19 cellular contexts compared by ENCODE assay signal in the genomic region with DNA sequence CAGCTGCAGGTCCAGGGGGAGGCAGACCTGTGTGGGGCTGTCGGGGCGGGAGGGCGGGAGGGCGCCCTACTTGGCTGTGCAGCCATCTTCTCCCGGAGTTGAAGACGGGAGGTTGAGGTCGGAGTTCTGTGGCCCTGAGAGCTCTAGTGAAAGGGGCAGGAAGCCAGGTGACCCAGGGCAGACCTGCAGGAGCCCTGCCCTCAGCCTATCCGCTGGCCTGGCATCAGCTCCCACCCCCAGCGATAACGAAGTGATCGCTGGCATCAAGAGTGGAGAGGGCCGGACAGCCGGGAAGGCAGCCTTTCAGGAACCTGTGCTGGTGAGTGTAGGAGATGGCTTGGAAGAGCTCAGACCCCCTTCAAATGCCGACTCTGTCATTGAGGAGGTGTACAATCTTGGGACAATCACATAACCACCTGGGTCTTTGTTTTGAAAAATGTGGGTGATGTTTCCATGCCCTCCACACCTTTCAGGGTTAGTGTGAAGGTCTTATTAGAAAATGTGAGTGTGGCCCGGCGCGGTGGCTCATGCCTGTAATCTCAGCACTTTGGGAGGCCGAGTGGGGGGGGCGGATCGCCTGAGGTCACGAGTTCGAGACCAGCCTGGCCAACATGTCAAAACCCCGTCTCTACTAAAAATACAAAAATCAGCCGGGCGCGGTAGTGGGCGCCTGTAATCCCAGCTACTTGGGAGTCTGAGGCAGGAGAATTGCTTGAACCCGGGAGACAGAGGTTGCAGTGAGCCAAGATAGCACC. TPM values are rescaled to one million over a fixed set of nuclear protein-coding genes. Genes with fewer than 3 reads are reported as not detected.
DNase-seq lines count a peak whose midpoint lies in the region; ATAC-seq, FAIRE-seq and TF ChIP-seq lines count a peak whose summit lies in the region.
"Had no signal": no experiment of that assay in that cellular context is flagged by ENCODE, and none has a peak within 500 bp of the region (broad histone marks: within the 10 kb centered on the region; RNA-seq: fewer than 3 reads in every experiment).

No MANE protein-coding gene starts in this region.

- BruUV-seq in mammary epithelial cell (replicated peaks; lab: Mats Ljungman, UMichigan), result no TSS peak

- peaks cover 3 to 11% of the 10 kb centered on the region in 2 donors for H3K27me3 ChIP-seq in right atrium auricular region
- H3K27me3 ChIP-seq in mammary epithelial cell (ENCODE audit: insufficient read depth, low read length), result no peaks in the 10 kb centered on the region

- no peak overlapping the region for H2AFZ ChIP-seq in mammary epithelial cell (ENCODE audit: low read depth, low read length)

- H3K9me3 ChIP-seq in right atrium auricular region (no peaks in the 10 kb centered on the region), mammary epithelial cell (replicated peaks; ENCODE audit: insufficient read depth, low read length) (no peaks in the 10 kb centered on the region), iPS-18c (ENCODE audit: control insufficient read depth, insufficient read depth, low read length) (no peaks in the 10 kb centered on the region)
- H3K9me3 ChIP-seq: adrenal gland, uterus had no signal

- no peaks in the 10 kb centered on the region for H3K36me3 ChIP-seq in right atrium auricular region
- no peaks in the 10 kb centered on the region for H3K36me3 ChIP-seq in mammary epithelial cell (ENCODE audit: insufficient read depth, low read length)
- H3K36me3 ChIP-seq: adrenal gland, uterus had no signal

- no peak for FAIRE-seq in HTR-8/SVneo (lab: Jason Lieb, UNC)
- FAIRE-seq: islet of Langerhans had no signal

- no peak overlapping the region for H3K4me3 Mint-ChIP-seq in mesothelial cell of epicardium
- H3K4me3 Mint-ChIP-seq: CD8-positive, alpha-beta T cell; memory B cell had no signal

- H3K4me1 Mint-ChIP-seq in mesothelial cell of epicardium, result peaks cover 3% of the 10 kb centered on the region
- H3K4me1 Mint-ChIP-seq: nephron; stimulated activated naive CD8-positive, alpha-beta T cell treated with anti-CD3 and anti-CD28 coated beads, Interleukin-15, amount 100 ng/mL, for 72 hours had no signal

- peaks cover 59% of the 10 kb centered on the region for H3K79me2 ChIP-seq in mammary epithelial cell (ENCODE audit: insufficient read depth, low read length)

- H3K36me3 Mint-ChIP-seq in mesothelial cell of epicardium, result no peaks in the 10 kb centered on the region
- H3K36me3 Mint-ChIP-seq: CD8-positive, alpha-beta T cell had no signal

- peaks cover 0 to 8% of the 10 kb centered on the region in 2 donors for H3K4me1 ChIP-seq in right atrium auricular region
- H3K4me1 ChIP-seq in mammary epithelial cell (ENCODE audit: insufficient read depth, low read length), result peaks cover 6% of the 10 kb centered on the region
- H3K4me1 ChIP-seq: adrenal gland, uterus had no signal

- TF ChIP-seq CTCF in right atrium auricular region (IDR thresholded peaks at IDR 0.05) (no peak), mammary epithelial cell (conservative IDR thresholded peaks at IDR 0.05 in 1 of 2, IDR thresholded peaks at IDR 0.05 in 1 of 2; ENCODE audit: extremely low read depth in 1 of 2, insufficient read depth in 1 of 2, low read depth in 1 of 2, low read length in 2 of 2) (no peak), mesothelial cell of epicardium (IDR thresholded peaks at IDR 0.05; ENCODE audit: unreplicated experiment) (no peak)

- peak overlapping the region; percentile 97 for H3K4me2 ChIP-seq in mammary epithelial cell (ENCODE audit: insufficient read depth, low read depth, low read length)

- H3K4me3 ChIP-seq in right atrium auricular region (no peak overlapping the region), mammary epithelial cell (replicated peaks in 1 of 3; ENCODE audit: insufficient read depth in 1 of 3, low read depth in 2 of 3, low read length in 3 of 3) (peak overlapping the region in 2 of 3 experiments; percentile 66 to 82), iPS-18c (ENCODE audit: insufficient read depth, low read depth, low read length) (peak overlapping the region; percentile 55; the same call in 1 of the 2 replicates)
- H3K4me3 ChIP-seq: adrenal gland, uterus had no signal

- intact Hi-C loops in Right ventricle myocardium inferior (cut with DNase I) (no loop called here), mammary epithelial cell (cut with micrococcal nuclease) (loop anchor here (1.0 kb wide), 2 partner anchors 32 to 82 kb away; no protein-coding TSS in a partner anchor)

- no peak overlapping the region for H3K27ac Mint-ChIP-seq in mesothelial cell of epicardium
- H3K27ac Mint-ChIP-seq: CD8-positive, alpha-beta T cell; memory B cell; nephron had no signal

- H4K20me1 ChIP-seq in mammary epithelial cell (ENCODE audit: insufficient read depth, low read length), result no peaks in the 10 kb centered on the region

- H3K9ac ChIP-seq in mammary epithelial cell (ENCODE audit: insufficient read depth, low read length), result no peak overlapping the region

- dilution Hi-C loops in mammary epithelial cell (cut with HindIII; ENCODE audit: low sequenced_read_pairs), result loop anchor here (25.0 kb wide), 1 partner anchor 101 kb away; a partner anchor contains a TSS

- 94% methylated on average over 19 of the region's 28 CpGs for WGBS in mammary epithelial cell (ENCODE audit: low coverage, missing lambda C conversion rate)

- peaks cover 80% of the 10 kb centered on the region for H3K27me3 Mint-ChIP-seq in mesothelial cell of epicardium (ENCODE audit: low read depth)

- no peaks in the 10 kb centered on the region for H3K9me3 Mint-ChIP-seq in mesothelial cell of epicardium
- H3K9me3 Mint-ChIP-seq: CD8-positive, alpha-beta T cell; memory B cell; nephron; stimulated activated naive CD8-positive, alpha-beta T cell treated with anti-CD3 and anti-CD28 coated beads, Interleukin-15, amount 100 ng/mL, for 72 hours had no signal

- DNase-seq in Right ventricle myocardium inferior (ENCODE audit: missing footprints), result peak; percentile 44
- DNase-seq in right atrium auricular region (ENCODE audit: low spot score), result no peak
- no peak for DNase-seq in mammary epithelial cell
- DNase-seq in NCI-H446 treated with DMSO at 0.1 percent for 48 hours (lab: John Stamatoyannopoulos, UW), result no peak
- DNase-seq in HTR-8/SVneo (ENCODE audit: insufficient read length, low spot score), result no peak
- DNase-seq in mesothelial cell of epicardium (ENCODE audit: low spot score in 2 of 2, unreplicated experiment in 2 of 2), result no peak
- no peak for DNase-seq in NCI-H1694 treated with DMSO at 0.1 percent for 48 hours (lab: John Stamatoyannopoulos, UW)
- DNase-seq: activated CD4-positive, CD25-positive, alpha-beta regulatory T cell treated with anti-CD3 and anti-CD28 coated beads, Interleukin-2, amount 50 U/mL, for 72 hours; adrenal gland; CD8-positive, alpha-beta T cell; EL; NCI-H1930; OCI-M1; stimulated activated naive CD8-positive, alpha-beta T cell treated with anti-CD3 and anti-CD28 coated beads, Interleukin-15, amount 100 ng/mL, for 72 hours; uterus had no signal

- CTCF ChIA-PET in mammary epithelial cell (lab: Charles Lee; ENCODE audit: low non-redundant PET), result no interaction called here

- in situ Hi-C loops in mammary epithelial cell (cut with MboI; ENCODE audit: low sequenced_read_pairs in 2 of 2), result no loop called here

- no peak for ATAC-seq in Right ventricle myocardium inferior
- ATAC-seq: CD8-positive, alpha-beta T cell had no signal

- H3K27ac ChIP-seq in right atrium auricular region, result no peak overlapping the region
- H3K27ac ChIP-seq in mammary epithelial cell (ENCODE audit: insufficient read depth, low read depth, low read length), result no peak overlapping the region
- H3K27ac ChIP-seq: adrenal gland, uterus had no signal

RNA-seq across cellular contexts. Expression of a gene that starts 1.3 kb away (rescaled TPM):
- 4.1 TPM for total RNA-seq in Right ventricle myocardium inferior
- total RNA-seq in right atrium auricular region, result 1 to 10 TPM; 3.5 to 8.1 TPM
- 10 to 100 TPM; 48.8 to 70.3 TPM for total RNA-seq in mammary epithelial cell
- 23.1 TPM for polyA plus RNA-seq in mammary epithelial cell
- polyA minus RNA-seq in mammary epithelial cell, result 45.2 TPM
- 20.9 to 25.5 TPM (median 23.9 TPM) in 3 replicates for total RNA-seq in mesothelial cell of epicardium

Comparison
In these comparisons a context has a peak if more than half of its experiments do, and no peak if none do; other contexts are left out.
1. H3K4me3 ChIP-seq: peak in mammary epithelial cell (2 of 3) and iPS-18c (single experiment); none in right atrium auricular region (0 of 2).